In genomic region chr7:64626557-64626956, GRCh38 we compare ENCODE assay signal across 1 cellular context.
TF ChIP-seq lines count a peak whose summit lies in the region.

No MANE protein-coding gene starts in this region.

TF ChIP-seq in HepG2, 621 proteins besides CTCF, POLR2A, EP300 and RAD21:
- TF ChIP-seq FOXA1 (IDR thresholded peaks at IDR 0.05) (peak; percentile 58; the same call in 1 of the 2 replicates), FOXA1 (CRISPR knock-in tag; IDR thresholded peaks at IDR 0.05) (peak; percentile 74), ARID3A (IDR thresholded peaks at IDR 0.05; ENCODE audit: low read depth, low read length) (peak; percentile 32; the same call in 1 of the 2 replicates), SOX6 (IDR thresholded peaks at IDR 0.05) (no peak), SOX6 (CRISPR knock-in tag; IDR thresholded peaks at IDR 0.05) (0 out of 2 replicates have a peak, but pooled peaks have one; percentile 10), FOXA3 (CRISPR knock-in tag; IDR thresholded peaks at IDR 0.05) (peak; percentile 85), ZNF720 (CRISPR knock-in tag; IDR thresholded peaks at IDR 0.05) (no peak), FOXK1 (CRISPR knock-in tag; IDR thresholded peaks at IDR 0.05; ENCODE audit: borderline replicate concordance, low read depth) (peak; percentile 39; the same call in 1 of the 2 replicates)
